Comparison of ENCODE assay signal across 1 cellular context in the genomic region with DNA sequence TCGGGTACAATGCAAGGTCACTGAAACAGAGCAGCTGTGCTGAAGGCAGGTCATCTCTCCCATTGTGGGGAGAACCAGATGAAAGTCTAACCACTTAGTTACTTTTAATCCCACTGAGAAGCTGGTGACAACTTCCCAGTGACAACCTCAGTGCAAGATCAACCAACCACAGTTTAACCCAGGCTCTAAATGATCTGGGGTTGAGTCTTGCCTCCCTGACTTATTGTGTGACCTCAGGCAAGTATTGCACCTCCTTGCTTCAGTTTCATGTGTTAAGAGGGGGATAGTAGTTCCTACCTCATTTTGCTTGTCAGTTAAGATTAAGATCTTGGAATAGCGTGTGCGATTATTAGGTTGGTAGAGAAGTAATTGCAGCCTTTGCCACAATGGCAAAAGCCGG.
TF ChIP-seq lines count a peak whose summit lies in the region.

No MANE protein-coding gene starts in this region.

TF ChIP-seq in H1, 55 proteins besides CTCF, POLR2A, EP300 and RAD21:
- TF ChIP-seq, protein P1, sequence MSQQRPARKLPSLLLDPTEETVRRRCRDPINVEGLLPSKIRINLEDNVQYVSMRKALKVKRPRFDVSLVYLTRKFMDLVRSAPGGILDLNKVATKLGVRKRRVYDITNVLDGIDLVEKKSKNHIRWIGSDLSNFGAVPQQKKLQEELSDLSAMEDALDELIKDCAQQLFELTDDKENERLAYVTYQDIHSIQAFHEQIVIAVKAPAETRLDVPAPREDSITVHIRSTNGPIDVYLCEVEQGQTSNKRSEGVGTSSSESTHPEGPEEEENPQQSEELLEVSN (IDR thresholded peaks at IDR 0.05): no peak
- no peak for TF ChIP-seq SP2 (IDR thresholded peaks at IDR 0.05; ENCODE audit: low read length)
- TF ChIP-seq TEAD4 (IDR thresholded peaks at IDR 0.05; ENCODE audit: low read depth, low read length): no peak
- TF ChIP-seq TBP (IDR thresholded peaks at IDR 0.05; ENCODE audit: low read depth, low read length): no peak
- TF ChIP-seq CHD2 (IDR thresholded peaks at IDR 0.05; ENCODE audit: low read length): no peak
- TF ChIP-seq BACH1 (IDR thresholded peaks at IDR 0.05; ENCODE audit: low read length): no peak
- no peak for TF ChIP-seq HDAC6 (IDR thresholded peaks at IDR 0.05; ENCODE audit: low read depth, low read length)
- TF ChIP-seq POLR2AphosphoS5 (IDR thresholded peaks at IDR 0.05; ENCODE audit: low read depth, low read length): no peak
- no peak for TF ChIP-seq TCF12 (IDR thresholded peaks at IDR 0.05; ENCODE audit: low read depth, low read length)
- no peak for TF ChIP-seq GABPA (IDR thresholded peaks at IDR 0.05; ENCODE audit: borderline replicate concordance, insufficient read depth, low read length)
- TF ChIP-seq ASH2L (IDR thresholded peaks at IDR 0.05; ENCODE audit: low read length): no peak
- TF ChIP-seq NRF1 (IDR thresholded peaks at IDR 0.05; ENCODE audit: low read depth, low read length): no peak
- TF ChIP-seq SIN3A (conservative IDR thresholded peaks at IDR 0.05 in 1 of 2, IDR thresholded peaks at IDR 0.05 in 1 of 2; ENCODE audit: low read depth in 1 of 2, low read length in 2 of 2): no peak
